24 cellular contexts compared by ENCODE assay signal in genomic region chr19:41238244-41238643, GRCh38. TPM values are rescaled to one million over a fixed set of nuclear protein-coding genes. Genes with fewer than 3 reads are reported as not detected.
"Had no signal": no experiment of that assay in that cellular context is flagged by ENCODE, and none has a peak within 500 bp of the region (broad histone marks: within the 10 kb centered on the region; RNA-seq: fewer than 3 reads in every experiment).

No MANE protein-coding gene starts in this region.

- H3K36me3 Mint-ChIP-seq: activated CD4-positive, alpha-beta memory T cell treated with anti-CD3 and anti-CD28 coated beads for 36 hours; activated naive CD8-positive, alpha-beta T cell; brain; T-cell had no signal

- H3K4me3 Mint-ChIP-seq: activated B cell treated with CpG ODN at 0.5 μM for 24 hours; activated CD4-positive, alpha-beta memory T cell treated with anti-CD3 and anti-CD28 coated beads for 36 hours; activated CD4-positive, alpha-beta T cell treated with anti-CD3 and anti-CD28 coated beads, Interleukin-2, amount 10 ng/mL, durations not matched to agents 24 days and 14 days; activated naive CD4-positive, alpha-beta T cell treated with anti-CD3 and anti-CD28 coated beads for 36 hours; activated naive CD8-positive, alpha-beta T cell; activated T-cell treated with anti-CD3 and anti-CD28 coated beads, Interleukin-2, amount 50 U/mL, for 4 hours; brain; central memory CD8-positive, alpha-beta T cell; T-cell had no signal

- H3K9me3 Mint-ChIP-seq: activated B cell treated with CpG ODN at 0.5 μM for 24 hours; activated CD4-positive, alpha-beta memory T cell treated with anti-CD3 and anti-CD28 coated beads for 36 hours; activated CD4-positive, alpha-beta T cell treated with anti-CD3 and anti-CD28 coated beads, Interleukin-2, amount 10 ng/mL, durations not matched to agents 24 days and 14 days; activated naive CD4-positive, alpha-beta T cell treated with anti-CD3 and anti-CD28 coated beads for 36 hours; activated T-cell treated with anti-CD3 and anti-CD28 coated beads, Interleukin-2, amount 50 U/mL, for 4 hours; brain; central memory CD8-positive, alpha-beta T cell; T-cell had no signal

- H3K27ac ChIP-seq: Peyer's patch had no signal

- H3K27ac Mint-ChIP-seq: activated B cell treated with CpG ODN at 0.5 μM for 24 hours; activated CD4-positive, alpha-beta memory T cell treated with anti-CD3 and anti-CD28 coated beads for 36 hours; activated CD4-positive, alpha-beta T cell treated with anti-CD3 and anti-CD28 coated beads, Interleukin-2, amount 10 ng/mL, durations not matched to agents 24 days and 14 days; activated naive CD4-positive, alpha-beta T cell treated with anti-CD3 and anti-CD28 coated beads for 36 hours; activated naive CD8-positive, alpha-beta T cell; brain; T-cell had no signal

- H3K27me3 ChIP-seq: Peyer's patch had no signal

- H3K4me1 ChIP-seq: Peyer's patch had no signal

- DNase-seq: activated B cell treated with CpG ODN at 0.5 μM for 24 hours; activated CD4-positive, alpha-beta memory T cell treated with anti-CD3 and anti-CD28 coated beads for 36 hours; activated CD4-positive, alpha-beta T cell treated with anti-CD3 and anti-CD28 coated beads for 1 hour; activated CD4-positive, alpha-beta T cell treated with anti-CD3 and anti-CD28 coated beads, Interleukin-2, amount 10 ng/mL, durations not matched to agents 24 days and 14 days; activated CD8-positive, alpha-beta memory T cell treated with anti-CD3 and anti-CD28 coated beads for 24 hours; activated gamma-delta T cell; activated naive CD4-positive, alpha-beta T cell treated with anti-CD3 and anti-CD28 coated beads for 36 hours; activated T-cell treated with anti-CD3 and anti-CD28 coated beads, Interleukin-2, amount 50 U/mL, for 4 hours; KG1; NCI-H1048; NCI-H146; NCI-H1930; NCI-H2171; NCI-H226; NCI-H510A; Peyer's patch; SIG-M5; T-cell; T-helper 2 cell; T1000 had no signal

- H3K27me3 Mint-ChIP-seq: activated CD4-positive, alpha-beta memory T cell treated with anti-CD3 and anti-CD28 coated beads for 36 hours; activated naive CD8-positive, alpha-beta T cell; brain; T-cell had no signal

- H3K4me3 ChIP-seq: Peyer's patch had no signal

- H3K9me3 ChIP-seq: Peyer's patch had no signal

- H3K4me1 Mint-ChIP-seq: activated B cell treated with CpG ODN at 0.5 μM for 24 hours; activated CD4-positive, alpha-beta T cell treated with anti-CD3 and anti-CD28 coated beads, Interleukin-2, amount 10 ng/mL, durations not matched to agents 24 days and 14 days; brain; central memory CD8-positive, alpha-beta T cell; T-cell had no signal

RNA-seq across cellular contexts. Expression of gene AXL, which starts 19.2 kb away (rescaled TPM):
- total RNA-seq: activated B cell treated with CpG ODN at 0.5 μM for 24 hours had no signal

RNA-seq across cellular contexts. Expression of gene CYP2S1, which starts 45.2 kb away (rescaled TPM):
- total RNA-seq: activated B cell treated with CpG ODN at 0.5 μM for 24 hours, LHCN-M2 had no signal
